Comparison of ENCODE assay signal across 5 cellular contexts in the genomic region with DNA sequence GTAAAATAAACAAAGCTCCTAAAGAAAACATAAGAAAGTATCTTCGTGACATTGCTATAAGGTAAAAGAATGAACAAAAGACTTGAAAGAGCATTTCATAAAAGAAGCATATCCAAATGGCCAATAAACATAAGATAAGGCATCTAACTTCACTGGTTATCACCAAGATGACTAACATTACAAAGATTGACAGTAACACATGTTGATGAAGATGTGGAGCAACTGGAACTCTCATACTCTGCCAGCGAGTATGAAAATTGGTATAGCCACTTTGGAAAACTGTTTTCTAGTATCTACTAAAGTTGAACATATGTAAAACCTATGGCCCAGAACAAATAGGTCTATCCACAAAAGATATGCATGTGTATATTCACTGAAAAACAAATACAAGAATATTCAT.
"Had no signal": no experiment of that assay in that cellular context is flagged by ENCODE, and none has a peak within 500 bp of the region (broad histone marks: within the 10 kb centered on the region; RNA-seq: fewer than 3 reads in every experiment).

No MANE protein-coding gene starts in this region.

- H3K27me3 Mint-ChIP-seq: IgD-negative memory B cell had no signal

- H3K27ac Mint-ChIP-seq: H9, IgD-negative memory B cell had no signal

- H3K4me3 ChIP-seq: GM23248 had no signal

- DNase-seq: GM23248, H9, HCEC 1CT, KBM-7 had no signal

- H3K9ac ChIP-seq: GM23248 had no signal

- H3K36me3 Mint-ChIP-seq: IgD-negative memory B cell had no signal

- H3K27ac ChIP-seq: GM23248 had no signal

- H3K4me3 Mint-ChIP-seq: H9, IgD-negative memory B cell had no signal

- H3K4me1 Mint-ChIP-seq: H9 had no signal

- H2AFZ ChIP-seq: GM23248 had no signal
